In genomic region chr13:46211521-46212351, GRCh38 we compare ENCODE assay signal across 1 cellular context.
TF ChIP-seq lines count a peak whose summit lies in the region.

TSS of gene LRRC63 (plus strand) at chr13:46211928. CDS start at chr13:46213035, 1,107 bp downstream.

TF ChIP-seq in HEK293, 187 proteins besides CTCF, POLR2A, EP300 and RAD21 (continued from another document):
- TF ChIP-seq ZNF585B (tag by site-specific recombination; IDR thresholded peaks at IDR 0.05), result no peak
- TF ChIP-seq IKZF3 (tag by site-specific recombination; IDR thresholded peaks at IDR 0.05), result peak; percentile 68
- no peak for TF ChIP-seq ZNF239 (tag by site-specific recombination; IDR thresholded peaks at IDR 0.05)
- peak; percentile 70; the same call in 1 of the 2 replicates for TF ChIP-seq ZNF561 (tag by site-specific recombination; IDR thresholded peaks at IDR 0.05; ENCODE audit: borderline replicate concordance)
- TF ChIP-seq ZNF335 (tag by site-specific recombination; conservative IDR thresholded peaks at IDR 0.05), result peak; percentile 95
- no peak for TF ChIP-seq ZNF311 (tag by site-specific recombination; IDR thresholded peaks at IDR 0.05; ENCODE audit: borderline replicate concordance)
- no peak for TF ChIP-seq ZNF19 (tag by site-specific recombination; IDR thresholded peaks at IDR 0.05; ENCODE audit: low read depth)
- peak; percentile 45; the same call in 1 of the 2 replicates for TF ChIP-seq GLIS2 (tag by site-specific recombination; IDR thresholded peaks at IDR 0.05)
- TF ChIP-seq ZNF658 (tag by site-specific recombination; IDR thresholded peaks at IDR 0.05), result no peak
- no peak for TF ChIP-seq HOXA7 (CRISPR knock-in tag; IDR thresholded peaks at IDR 0.05; ENCODE audit: borderline replicate concordance)
- peak; percentile 66; the same call in 1 of the 2 replicates for TF ChIP-seq KLF10 (tag by site-specific recombination; IDR thresholded peaks at IDR 0.05)
- 0 out of 2 replicates have a peak, but pooled peaks have one; percentile 37 for TF ChIP-seq ZEB2 (tag by site-specific recombination; IDR thresholded peaks at IDR 0.05)
- TF ChIP-seq ZNF747 (tag by site-specific recombination; IDR thresholded peaks at IDR 0.05), result no peak
- peak; percentile 34; the same call in 1 of the 2 replicates for TF ChIP-seq YY1 (tag by site-specific recombination; IDR thresholded peaks at IDR 0.05)
- TF ChIP-seq ZBTB8A (tag by site-specific recombination; IDR thresholded peaks at IDR 0.05), result peak; percentile 94
- 0 out of 2 replicates have a peak, but pooled peaks have one; percentile 3 for TF ChIP-seq ZBTB17 (tag by site-specific recombination; IDR thresholded peaks at IDR 0.05)
- TF ChIP-seq ZNF76 (tag by site-specific recombination; IDR thresholded peaks at IDR 0.05; ENCODE audit: borderline replicate concordance, low read depth), result 0 out of 2 replicates have a peak, but pooled peaks have one; percentile 39
- no peak for TF ChIP-seq ZNF529 (tag by site-specific recombination; IDR thresholded peaks at IDR 0.05; ENCODE audit: insufficient replicate concordance)
- peak; percentile 23; the same call in 1 of the 2 replicates for TF ChIP-seq GLIS1 (tag by site-specific recombination; IDR thresholded peaks at IDR 0.05)
- no peak for TF ChIP-seq BCL6B (tag by site-specific recombination; IDR thresholded peaks at IDR 0.05)
- no peak for TF ChIP-seq ZNF302 (tag by site-specific recombination; IDR thresholded peaks at IDR 0.05; ENCODE audit: low read depth)
- TF ChIP-seq ZNF600 (tag by site-specific recombination; IDR thresholded peaks at IDR 0.05), result peak; percentile 88; the same call in 1 of the 2 replicates
- 0 out of 2 replicates have a peak, but pooled peaks have one; percentile 21 for TF ChIP-seq ZSCAN4 (tag by site-specific recombination; IDR thresholded peaks at IDR 0.05)
- TF ChIP-seq REPIN1 (tag by site-specific recombination; IDR thresholded peaks at IDR 0.05; ENCODE audit: low read depth), result no peak
- TF ChIP-seq ZBTB1 (tag by site-specific recombination; IDR thresholded peaks at IDR 0.05), result no peak
- TF ChIP-seq EGR2 (tag by site-specific recombination; IDR thresholded peaks at IDR 0.05; ENCODE audit: low read depth), result peak; percentile 31
- peak; percentile 72 for TF ChIP-seq SP2 (tag by site-specific recombination; IDR thresholded peaks at IDR 0.05)
- 0 out of 2 replicates have a peak, but pooled peaks have one; percentile 6 for TF ChIP-seq SP7 (tag by site-specific recombination; IDR thresholded peaks at IDR 0.05)
- TF ChIP-seq PBX3 (CRISPR knock-in tag; IDR thresholded peaks at IDR 0.05), result peak; percentile 83; the same call in 1 of the 2 replicates
- TF ChIP-seq ZNF777 (tag by site-specific recombination; IDR thresholded peaks at IDR 0.05; ENCODE audit: borderline replicate concordance), result peak; percentile 99
- 0 out of 2 replicates have a peak, but pooled peaks have one; percentile 48 for TF ChIP-seq HOXC10 (CRISPR knock-in tag; IDR thresholded peaks at IDR 0.05)
- TF ChIP-seq PRDM10 (tag by site-specific recombination; IDR thresholded peaks at IDR 0.05), result peak; percentile 48; the same call in 1 of the 2 replicates
- TF ChIP-seq KLF1 (tag by site-specific recombination; IDR thresholded peaks at IDR 0.05), result 0 out of 2 replicates have a peak, but pooled peaks have one; percentile 50
- TF ChIP-seq ZFP3 (tag by site-specific recombination; IDR thresholded peaks at IDR 0.05; ENCODE audit: low read depth), result no peak
- TF ChIP-seq ZNF560 (tag by site-specific recombination; IDR thresholded peaks at IDR 0.05; ENCODE audit: borderline replicate concordance), result no peak
- TF ChIP-seq BCL11B (tag by site-specific recombination; IDR thresholded peaks at IDR 0.05; ENCODE audit: low read depth), result no peak
- no peak for TF ChIP-seq ZNF610 (tag by site-specific recombination; IDR thresholded peaks at IDR 0.05; ENCODE audit: borderline replicate concordance)
- TF ChIP-seq ZBTB44 (tag by site-specific recombination; IDR thresholded peaks at IDR 0.05), result peak; percentile 48; the same call in 1 of the 2 replicates
- peak; percentile 60 for TF ChIP-seq ZBTB26 (tag by site-specific recombination; optimal IDR thresholded peaks at IDR 0.05)
- no peak for TF ChIP-seq ZBTB6 (tag by site-specific recombination; IDR thresholded peaks at IDR 0.05)
- no peak for TF ChIP-seq ZNF513 (tag by site-specific recombination; IDR thresholded peaks at IDR 0.05)
- peak; percentile 63; the same call in 1 of the 2 replicates for TF ChIP-seq KLF7 (tag by site-specific recombination; IDR thresholded peaks at IDR 0.05; ENCODE audit: borderline replicate concordance)
- TF ChIP-seq ZNF146 (tag by site-specific recombination; IDR thresholded peaks at IDR 0.05), result no peak
- no peak for TF ChIP-seq ZSCAN23 (tag by site-specific recombination; IDR thresholded peaks at IDR 0.05)
